ENCODE assay signal across 18 cellular contexts in genomic region chrX:23825675-23826074, GRCh38.
"Had no signal": no experiment of that assay in that cellular context is flagged by ENCODE, and none has a peak within 500 bp of the region (broad histone marks: within the 10 kb centered on the region; RNA-seq: fewer than 3 reads in every experiment).

No MANE protein-coding gene starts in this region.

- H3K27ac ChIP-seq: esophagus squamous epithelium, gastroesophageal sphincter, neutrophil, sigmoid colon, skin epidermis, stomach, thoracic aorta, transverse colon had no signal

- H3K4me1 ChIP-seq: esophagus squamous epithelium, gastroesophageal sphincter, stomach had no signal

- DNase-seq: dermis blood vessel endothelial cell; esophagus squamous epithelium; foreskin fibroblast; glutamatergic neuron; islet precursor cell; naive thymus-derived CD4-positive, alpha-beta T cell; sigmoid colon; stimulated activated CD4-positive, alpha-beta T cell treated with anti-CD3 and anti-CD28 coated beads, Interleukin-2, amount 100 ng/mL, for 24 hours; stimulated activated CD4-positive, alpha-beta T cell treated with anti-CD3 and anti-CD28 coated beads, Interleukin-4, amount 100 ng/mL, for 4 hours; stimulated activated naive CD4-positive, alpha-beta T cell; stomach; substantia nigra; transverse colon had no signal

- H3K27me3 Mint-ChIP-seq: naive thymus-derived CD4-positive, alpha-beta T cell had no signal

- H3K9me3 ChIP-seq: esophagus squamous epithelium, gastroesophageal sphincter, neutrophil, sigmoid colon, stomach, thoracic aorta, transverse colon had no signal

- H3K9me3 Mint-ChIP-seq: naive thymus-derived CD4-positive, alpha-beta T cell had no signal

- H3K4me3 Mint-ChIP-seq: naive thymus-derived CD4-positive, alpha-beta T cell had no signal

- H3K4me3 ChIP-seq: esophagus squamous epithelium, gastroesophageal sphincter, sigmoid colon, skin epidermis, stomach, thoracic aorta, transverse colon had no signal

- ATAC-seq: gastroesophageal sphincter; left lobe of liver; naive thymus-derived CD4-positive, alpha-beta T cell had no signal

- H3K27ac Mint-ChIP-seq: naive thymus-derived CD4-positive, alpha-beta T cell had no signal
